In genomic region chr4:8010618-8011017, GRCh38 we compare ENCODE assay signal across 10 cellular contexts.
DNase-seq lines count a peak whose midpoint lies in the region; ATAC-seq and TF ChIP-seq lines count a peak whose summit lies in the region.
"Had no signal": no experiment of that assay in that cellular context is flagged by ENCODE, and none has a peak within 500 bp of the region (broad histone marks: within the 10 kb centered on the region; RNA-seq: fewer than 3 reads in every experiment).

No MANE protein-coding gene starts in this region.

- intact Hi-C loops in mucosa of descending colon (cut with DNase I, micrococcal nuclease) (no loop called here), sciatic nerve (cut with DNase I) (no loop called here)
- intact Hi-C loops in CD4-positive, alpha-beta memory T cell (cut with micrococcal nuclease) = no loop called here

- in situ Hi-C loops in brain microvascular endothelial cell (cut with HindIII; ENCODE audit: low pct_ligation_motif_present, low sequenced_read_pairs) = no loop called here

- no peak for TF ChIP-seq CTCF in brain microvascular endothelial cell (IDR thresholded peaks at IDR 0.05; ENCODE audit: low read depth, low read length, missing control alignments)
- no peak for TF ChIP-seq CTCF in mucosa of descending colon (IDR thresholded peaks at IDR 0.05)

- peaks cover 9% of the 10 kb centered on the region for H3K27me3 ChIP-seq in brain microvascular endothelial cell (replicated peaks)
- H3K27me3 ChIP-seq in CD4-positive, alpha-beta memory T cell (ENCODE audit: insufficient read depth, low read length) = no peaks in the 10 kb centered on the region

- no peak overlapping the region for H3K27ac ChIP-seq in brain microvascular endothelial cell
- no peak overlapping the region for H3K27ac ChIP-seq in CD4-positive, alpha-beta memory T cell (ENCODE audit: low read depth, low read length)

- no peak overlapping the region for H3K4me3 Mint-ChIP-seq in CD4-positive, alpha-beta memory T cell
- H3K4me3 Mint-ChIP-seq: activated naive CD4-positive, alpha-beta T cell treated with anti-CD3 and anti-CD28 coated beads, Interleukin-2, amount 50 U/mL, for 24 hours; GM23338 had no signal

- POLR2A ChIA-PET in CD4-positive, alpha-beta memory T cell (lab: Charles Lee; ENCODE audit: partially characterized antibody) = no interaction called here

- CTCF ChIA-PET in CD4-positive, alpha-beta memory T cell (lab: Charles Lee; ENCODE audit: partially characterized antibody) = no interaction called here

- DNase-seq in COR-L47 (lab: John Stamatoyannopoulos, UW) (peak; percentile 99), NCI-H2081 treated with DMSO at 0.1 percent for 48 hours (lab: John Stamatoyannopoulos, UW) (peak; percentile 95), brain microvascular endothelial cell (peak; percentile 54), mucosa of descending colon (peak; percentile 61 to 67 (median 63)), sciatic nerve (ENCODE audit: low spot score) (no peak)
- DNase-seq in effector CD4-positive, alpha-beta T cell = no peak
- DNase-seq in CD4-positive, alpha-beta memory T cell = no peak

- peaks cover 0 to 2% (median 0%) of the 10 kb centered on the region in 4 donors for H3K4me1 Mint-ChIP-seq in CD4-positive, alpha-beta memory T cell
- H3K4me1 Mint-ChIP-seq: activated naive CD4-positive, alpha-beta T cell treated with anti-CD3 and anti-CD28 coated beads, Interleukin-2, amount 50 U/mL, for 24 hours had no signal

- peaks cover 2 to 14% of the 10 kb centered on the region in 2 donors for H3K36me3 Mint-ChIP-seq in CD4-positive, alpha-beta memory T cell
- H3K36me3 Mint-ChIP-seq: activated naive CD4-positive, alpha-beta T cell treated with anti-CD3 and anti-CD28 coated beads, Interleukin-2, amount 50 U/mL, for 24 hours had no signal

- H3K36me3 ChIP-seq in brain microvascular endothelial cell (replicated peaks) (no peaks in the 10 kb centered on the region), mucosa of descending colon (ENCODE audit: low read depth) (no peaks in the 10 kb centered on the region)
- H3K36me3 ChIP-seq in CD4-positive, alpha-beta memory T cell (ENCODE audit: insufficient read depth, low read length) = no peaks in the 10 kb centered on the region

- no peak overlapping the region for H3K27ac Mint-ChIP-seq in CD4-positive, alpha-beta memory T cell
- H3K27ac Mint-ChIP-seq: activated naive CD4-positive, alpha-beta T cell treated with anti-CD3 and anti-CD28 coated beads, Interleukin-2, amount 50 U/mL, for 24 hours; GM23338 had no signal

- H3K4me1 ChIP-seq in mucosa of descending colon (ENCODE audit: low read depth) = peaks cover 6% of the 10 kb centered on the region
- H3K4me1 ChIP-seq in CD4-positive, alpha-beta memory T cell (ENCODE audit: insufficient read depth, low read length) = no peaks in the 10 kb centered on the region

- peak; percentile 45 for ATAC-seq in mucosa of descending colon
- ATAC-seq in sciatic nerve = no peak
- ATAC-seq in HG02610 (IDR thresholded peaks at IDR 0.05; ENCODE audit: unreplicated experiment) = no peak
- ATAC-seq: GM23338 had no signal

- no peaks in the 10 kb centered on the region for H3K27me3 Mint-ChIP-seq in CD4-positive, alpha-beta memory T cell
- H3K27me3 Mint-ChIP-seq: activated naive CD4-positive, alpha-beta T cell treated with anti-CD3 and anti-CD28 coated beads, Interleukin-2, amount 50 U/mL, for 24 hours had no signal

- H3K4me3 ChIP-seq in brain microvascular endothelial cell (ENCODE audit: low read depth, low read length) (no peak overlapping the region), mucosa of descending colon (no peak overlapping the region)
- H3K4me3 ChIP-seq in CD4-positive, alpha-beta memory T cell (ENCODE audit: low read length in 2 of 2) = no peak overlapping the region
- H3K4me3 ChIP-seq: GM23338 had no signal

- H3K9me3 ChIP-seq in mucosa of descending colon = no peaks in the 10 kb centered on the region
- H3K9me3 ChIP-seq in CD4-positive, alpha-beta memory T cell (ENCODE audit: control insufficient read depth in 1 of 2, low read length in 2 of 2) = no peaks in the 10 kb centered on the region

- H3K9me3 Mint-ChIP-seq in CD4-positive, alpha-beta memory T cell = no peaks in the 10 kb centered on the region
- H3K9me3 Mint-ChIP-seq: activated naive CD4-positive, alpha-beta T cell treated with anti-CD3 and anti-CD28 coated beads, Interleukin-2, amount 50 U/mL, for 24 hours; GM23338 had no signal

Comparison
In these comparisons a context has a peak if more than half of its experiments do, and no peak if none do; other contexts are left out.
1. DNase-seq: peak in COR-L47 (single experiment), NCI-H2081 treated with DMSO at 0.1 percent for 48 hours (single experiment), brain microvascular endothelial cell (single experiment) and mucosa of descending colon (3 of 3); none in sciatic nerve (single experiment), effector CD4-positive, alpha-beta T cell (single experiment) and CD4-positive, alpha-beta memory T cell (0 of 5).